1 cellular context compared by ENCODE assay signal in the genomic region with DNA sequence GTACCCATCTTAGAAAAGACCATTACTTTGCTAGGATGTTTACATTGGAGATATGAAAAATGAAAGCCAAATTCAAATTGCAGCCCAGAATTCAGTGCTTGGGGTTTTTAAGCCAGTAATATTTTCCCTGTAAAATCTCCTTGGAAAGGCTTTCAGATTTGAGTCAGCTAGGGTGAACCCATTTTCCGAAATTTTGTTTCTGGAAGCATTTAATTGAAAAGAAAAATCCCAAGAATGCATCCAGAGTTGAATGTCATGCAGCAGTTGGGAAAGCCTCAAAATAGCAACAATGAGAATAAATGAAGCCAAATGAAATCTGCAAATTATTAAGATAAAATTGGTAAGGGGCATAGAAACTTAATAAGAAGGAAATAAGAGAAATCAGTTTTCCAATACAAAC.
TF ChIP-seq lines count a peak whose summit lies in the region.

No MANE protein-coding gene starts in this region.

TF ChIP-seq in endothelial cell of umbilical vein, 7 proteins besides CTCF, POLR2A, EP300 and RAD21 (continued from another document):
- TF ChIP-seq MAX (IDR thresholded peaks at IDR 0.05; ENCODE audit: insufficient read depth, insufficient read length): no peak
- no peak for TF ChIP-seq EZH2 (IDR thresholded peaks at IDR 0.05; ENCODE audit: borderline replicate concordance, low read depth, low read length, severe bottlenecking)
- TF ChIP-seq MYC (IDR thresholded peaks at IDR 0.05; ENCODE audit: low read depth, low read length): no peak
